15 cellular contexts compared by ENCODE assay signal in the genomic region with DNA sequence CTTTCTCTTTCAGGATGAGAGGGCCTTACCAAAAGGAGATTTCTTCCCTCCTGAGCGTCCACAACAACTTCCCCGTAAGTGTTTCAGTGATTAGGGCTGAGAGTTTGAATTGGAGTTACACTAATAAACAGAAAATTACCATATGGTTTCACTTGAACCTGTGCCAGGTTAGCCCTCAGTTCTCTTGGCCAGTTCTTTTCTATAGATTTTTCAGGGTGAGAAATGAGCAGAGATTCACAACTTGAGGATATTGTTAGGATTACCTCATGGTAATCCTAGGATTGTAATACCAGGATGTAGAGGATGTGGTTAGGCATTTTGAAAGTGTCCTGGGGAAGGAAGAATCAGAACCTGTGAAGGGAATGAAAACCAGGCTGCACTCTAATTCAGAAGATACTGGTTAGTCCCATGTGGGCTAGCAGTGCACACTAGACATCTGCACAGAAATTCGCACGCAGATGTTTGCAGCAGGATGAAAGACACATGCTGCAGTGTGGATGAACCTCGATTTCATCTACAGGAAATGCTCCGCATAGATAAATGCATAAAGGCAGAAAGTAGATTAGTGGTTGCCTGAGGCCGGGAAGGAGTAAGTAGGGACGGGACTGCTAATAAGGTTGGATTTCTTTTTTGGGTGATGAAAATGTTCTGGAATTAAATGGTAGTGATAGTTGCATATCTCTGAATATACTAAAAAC. TPM values are rescaled to one million over a fixed set of nuclear protein-coding genes. Genes with fewer than 3 reads are reported as not detected.
DNase-seq lines count a peak whose midpoint lies in the region; ATAC-seq and TF ChIP-seq lines count a peak whose summit lies in the region.
"Had no signal": no experiment of that assay in that cellular context is flagged by ENCODE, and none has a peak within 500 bp of the region (broad histone marks: within the 10 kb centered on the region; RNA-seq: fewer than 3 reads in every experiment).

No MANE protein-coding gene starts in this region.

- peaks cover 18 to 59% of the 10 kb centered on the region in 2 donors for H3K36me3 Mint-ChIP-seq in activated T-cell treated with anti-CD3 and anti-CD28 coated beads, Interleukin-2, amount 50 U/mL, for 72 hours (ENCODE audit: insufficient read depth in 2 of 2)
- H3K36me3 Mint-ChIP-seq in activated T-cell treated with anti-CD3 and anti-CD28 coated beads, Interleukin-2, amount 50 U/mL, for 4 hours (ENCODE audit: insufficient read depth) = peaks cover 61% of the 10 kb centered on the region
- H3K36me3 Mint-ChIP-seq in progenitor cell of endocrine pancreas (ENCODE audit: insufficient read depth) = peaks cover 59% of the 10 kb centered on the region

- no peaks in the 10 kb centered on the region for H3K27me3 Mint-ChIP-seq in activated T-cell treated with anti-CD3 and anti-CD28 coated beads, Interleukin-2, amount 50 U/mL, for 72 hours (ENCODE audit: low read depth)
- no peaks in the 10 kb centered on the region for H3K27me3 Mint-ChIP-seq in activated T-cell treated with anti-CD3 and anti-CD28 coated beads, Interleukin-2, amount 50 U/mL, for 4 hours (ENCODE audit: low read depth)
- no peaks in the 10 kb centered on the region for H3K27me3 Mint-ChIP-seq in progenitor cell of endocrine pancreas

- TF ChIP-seq CTCF in progenitor cell of endocrine pancreas (IDR thresholded peaks at IDR 0.05; ENCODE audit: unreplicated experiment) = no peak

- peaks cover 25% of the 10 kb centered on the region for H3K4me1 Mint-ChIP-seq in activated T-cell treated with anti-CD3 and anti-CD28 coated beads, Interleukin-2, amount 50 U/mL, for 72 hours (ENCODE audit: low read depth)
- peaks cover 14% of the 10 kb centered on the region for H3K4me1 Mint-ChIP-seq in activated T-cell treated with anti-CD3 and anti-CD28 coated beads, Interleukin-2, amount 50 U/mL, for 4 hours (ENCODE audit: low read depth)
- peaks cover 16% of the 10 kb centered on the region for H3K4me1 Mint-ChIP-seq in progenitor cell of endocrine pancreas (ENCODE audit: low read depth)

- no peak overlapping the region for H3K4me3 Mint-ChIP-seq in activated T-cell treated with anti-CD3 and anti-CD28 coated beads, Interleukin-2, amount 50 U/mL, for 72 hours
- no peak overlapping the region for H3K4me3 Mint-ChIP-seq in activated T-cell treated with anti-CD3 and anti-CD28 coated beads, Interleukin-2, amount 50 U/mL, for 4 hours
- no peak overlapping the region for H3K4me3 Mint-ChIP-seq in progenitor cell of endocrine pancreas (ENCODE audit: low read depth)

- no peak for ATAC-seq in activated T-cell treated with anti-CD3 and anti-CD28 coated beads, Interleukin-2, amount 50 U/mL, for 72 hours (replicated peaks in 1 of 2)
- no peak for ATAC-seq in activated T-cell treated with anti-CD3 and anti-CD28 coated beads, Interleukin-2, amount 50 U/mL, for 4 hours
- ATAC-seq in GM21526 (IDR thresholded peaks at IDR 0.05; ENCODE audit: low FRiP score, unreplicated experiment) = no peak
- ATAC-seq: gastroesophageal sphincter, GM12878, HepG2 had no signal

- no peak for DNase-seq in activated T-cell treated with anti-CD3 and anti-CD28 coated beads, Interleukin-2, amount 50 U/mL, for 72 hours
- DNase-seq in activated T-cell treated with anti-CD3 and anti-CD28 coated beads, Interleukin-2, amount 50 U/mL, for 4 hours = no peak
- peak; percentile 69 for DNase-seq in Jurkat, Clone E6-1 (ENCODE audit: low read depth, low spot score)
- DNase-seq in dedifferentiated amniotic fluid mesenchymal stem cell (ENCODE audit: extremely low spot score) (peak; percentile 19), progenitor cell of endocrine pancreas (ENCODE audit: low spot score, unreplicated experiment) (no peak), SHP77 treated with DMSO at 0.1 percent for 48 hours (lab: John Stamatoyannopoulos, UW) (no peak), T-helper 9 cell (no peak)
- DNase-seq: activated CD4-positive, alpha-beta T cell treated with anti-CD3 and anti-CD28 coated beads, Interleukin-2, amount 50 U/mL, for 1 hour; dermis blood vessel endothelial cell; NCI-H1092; thyroid gland had no signal

- H3K4me3 ChIP-seq in Jurkat, Clone E6-1 (ENCODE audit: low read length) = no peak overlapping the region
- H3K4me3 ChIP-seq: gastroesophageal sphincter, GM12878, thyroid gland had no signal

- no peaks in the 10 kb centered on the region for H3K9me3 Mint-ChIP-seq in activated T-cell treated with anti-CD3 and anti-CD28 coated beads, Interleukin-2, amount 50 U/mL, for 72 hours
- H3K9me3 Mint-ChIP-seq in activated T-cell treated with anti-CD3 and anti-CD28 coated beads, Interleukin-2, amount 50 U/mL, for 4 hours = no peaks in the 10 kb centered on the region
- H3K9me3 Mint-ChIP-seq in progenitor cell of endocrine pancreas (ENCODE audit: low read depth) = no peaks in the 10 kb centered on the region

- H3K27ac Mint-ChIP-seq in activated T-cell treated with anti-CD3 and anti-CD28 coated beads, Interleukin-2, amount 50 U/mL, for 72 hours = peak overlapping the region; percentile 20
- peak overlapping the region; percentile 60 for H3K27ac Mint-ChIP-seq in progenitor cell of endocrine pancreas

RNA-seq across cellular contexts. Expression of a gene that starts 24.1 kb away (rescaled TPM):
- total RNA-seq in activated T-cell treated with anti-CD3 and anti-CD28 coated beads, Interleukin-2, amount 50 U/mL, for 72 hours = 100 to 1,000 TPM; 168 to 183 TPM
- 100 to 1,000 TPM; 448 to 486 (median 453) TPM for total RNA-seq in activated T-cell treated with anti-CD3 and anti-CD28 coated beads, Interleukin-2, amount 50 U/mL, for 4 hours
- 416 TPM for polyA plus RNA-seq in Jurkat, Clone E6-1 (2012; ENCODE audit: insufficient read depth, insufficient read length)
- 320 and 333 TPM in 2 replicates for total RNA-seq in progenitor cell of endocrine pancreas

RNA-seq across cellular contexts. Expression of a gene that starts 33.5 kb away (rescaled TPM):
- total RNA-seq in activated T-cell treated with anti-CD3 and anti-CD28 coated beads, Interleukin-2, amount 50 U/mL, for 72 hours = 1 to 10 TPM; 1.3 to 1.9 TPM
- under 1 TPM in 1 of 3 donors, not detected in 2; 0.13 TPM for total RNA-seq in activated T-cell treated with anti-CD3 and anti-CD28 coated beads, Interleukin-2, amount 50 U/mL, for 4 hours
- polyA plus RNA-seq in Jurkat, Clone E6-1 (2012; ENCODE audit: insufficient read depth, insufficient read length) = 0.85 TPM
- total RNA-seq in progenitor cell of endocrine pancreas = 0.89 and 1.3 TPM in 2 replicates
- total RNA-seq: dermis blood vessel endothelial cell, HepG2 had no signal
- polyA plus RNA-seq: HepG2 had no signal

RNA-seq across cellular contexts. Expression of a gene that starts 45.1 kb away (rescaled TPM):
- 10 to 100 TPM; 25.7 to 29.9 TPM for total RNA-seq in activated T-cell treated with anti-CD3 and anti-CD28 coated beads, Interleukin-2, amount 50 U/mL, for 72 hours
- total RNA-seq in activated T-cell treated with anti-CD3 and anti-CD28 coated beads, Interleukin-2, amount 50 U/mL, for 4 hours = 10 to 100 TPM; 27.8 to 31.2 (median 29.4) TPM
- 34.3 TPM for polyA plus RNA-seq in Jurkat, Clone E6-1 (2012; ENCODE audit: insufficient read depth, insufficient read length)
- total RNA-seq in progenitor cell of endocrine pancreas = 31.5 and 37.7 TPM in 2 replicates

RNA-seq across cellular contexts. Expression of a gene that starts 55.8 kb away (rescaled TPM):
- total RNA-seq in activated T-cell treated with anti-CD3 and anti-CD28 coated beads, Interleukin-2, amount 50 U/mL, for 72 hours = 10 to 100 TPM; 12.1 to 13.0 TPM
- 1 to 10 TPM; 6.4 to 9.5 (median 6.7) TPM for total RNA-seq in activated T-cell treated with anti-CD3 and anti-CD28 coated beads, Interleukin-2, amount 50 U/mL, for 4 hours
- polyA plus RNA-seq in Jurkat, Clone E6-1 (2012; ENCODE audit: insufficient read depth, insufficient read length) = 9.8 TPM
- total RNA-seq in progenitor cell of endocrine pancreas = 21.3 and 23.0 TPM in 2 replicates

Comparison
In these comparisons a context has a peak if more than half of its experiments do, and no peak if none do; other contexts are left out.
1. DNase-seq: peak in Jurkat, Clone E6-1 (single experiment) and dedifferentiated amniotic fluid mesenchymal stem cell (single experiment); none in activated T-cell treated with anti-CD3 and anti-CD28 coated beads, Interleukin-2, amount 50 U/mL, for 72 hours (0 of 2), activated T-cell treated with anti-CD3 and anti-CD28 coated beads, Interleukin-2, amount 50 U/mL, for 4 hours (single experiment), progenitor cell of endocrine pancreas (single experiment), SHP77 treated with DMSO at 0.1 percent for 48 hours (single experiment) and T-helper 9 cell (single experiment).